ENCODE assay signal across 16 cellular contexts in genomic region chr19:51101171-51101865, GRCh38. TPM values are rescaled to one million over a fixed set of nuclear protein-coding genes. Genes with fewer than 3 reads are reported as not detected.
DNase-seq lines count a peak whose midpoint lies in the region; ATAC-seq, FAIRE-seq and TF ChIP-seq lines count a peak whose summit lies in the region.
"Had no signal": no experiment of that assay in that cellular context is flagged by ENCODE, and none has a peak within 500 bp of the region (broad histone marks: within the 10 kb centered on the region; RNA-seq: fewer than 3 reads in every experiment).

No MANE protein-coding gene starts in this region.

- no peak for TF ChIP-seq POLR2A in GM12892 (IDR thresholded peaks at IDR 0.05; ENCODE audit: low read depth, low read length)

- H3K9me3 ChIP-seq in adipocyte (ENCODE audit: control insufficient read depth, low read length) = no peaks in the 10 kb centered on the region
- H3K9me3 ChIP-seq in pancreas = no peaks in the 10 kb centered on the region
- H3K9me3 ChIP-seq: A549 had no signal

- H3K9me3 Mint-ChIP-seq in activated T-cell treated with anti-CD3 and anti-CD28 coated beads, Interleukin-2, amount 50 U/mL, for 24 hours = no peaks in the 10 kb centered on the region

- H3K4me3 Mint-ChIP-seq in activated T-cell treated with anti-CD3 and anti-CD28 coated beads, Interleukin-2, amount 50 U/mL, for 24 hours = no peak overlapping the region
- H3K4me3 Mint-ChIP-seq: CD14-positive monocyte had no signal

- peaks cover 88% of the 10 kb centered on the region for H3K36me3 Mint-ChIP-seq in activated T-cell treated with anti-CD3 and anti-CD28 coated beads, Interleukin-2, amount 50 U/mL, for 24 hours (ENCODE audit: low read depth)

- H3K27me3 ChIP-seq in adipocyte (replicated peaks; ENCODE audit: control insufficient read depth, insufficient read depth, low read length) (no peaks in the 10 kb centered on the region), pancreas (no peaks in the 10 kb centered on the region)

- H3K4me3 ChIP-seq in adipocyte (ENCODE audit: low read length) = no peak overlapping the region
- no peak overlapping the region for H3K4me3 ChIP-seq in pancreas
- H3K4me3 ChIP-seq: A549 had no signal

- FAIRE-seq in pancreas (lab: Jason Lieb, UNC) = no peak
- FAIRE-seq in GM12892 (lab: Jason Lieb, UNC) = no peak
- FAIRE-seq: A549, G401.6, H54 had no signal

- intact Hi-C loops in Right ventricle myocardium superior (cut with DNase I) = no loop called here
- intact Hi-C loops in pancreas (cut with DNase I) = no loop called here

- H3K36me3 ChIP-seq in adipocyte (ENCODE audit: control insufficient read depth, insufficient read depth, low read length, severe bottlenecking) (peaks cover 24% of the 10 kb centered on the region), pancreas (no peaks in the 10 kb centered on the region)

- no peak for TF ChIP-seq CTCF in pancreas (IDR thresholded peaks at IDR 0.05)

- 23% methylated on average over 5 of the region's 5 CpGs for WGBS in pancreas, 2 donors

- peak overlapping the region; percentile 25 for H3K9ac ChIP-seq in adipocyte (ENCODE audit: low read length)

- DNase-seq in activated T-cell treated with anti-CD3 and anti-CD28 coated beads, Interleukin-2, amount 50 U/mL, for 24 hours = no peak
- DNase-seq in activated T-cell treated with anti-CD3 and anti-CD28 coated beads, Interleukin-2, amount 50 U/mL, for 1 hour = no peak
- DNase-seq in adipocyte (ENCODE audit: low read depth) (no peak), Right ventricle myocardium superior (no peak), pancreas (peak in 1 of 6 donors; percentile 35), GM12892 (ENCODE audit: insufficient read length) (no peak)
- no peak for DNase-seq in stimulated activated CD4-positive, alpha-beta T cell treated with anti-CD3 and anti-CD28 coated beads, Interleukin-15, amount 100 ng/mL, for 24 hours
- DNase-seq: MV-4-11, NCI-H1694 treated with DMSO at 0.1 percent for 48 hours, NCI-H446, PC-3 had no signal

- no peaks in the 10 kb centered on the region for H3K27me3 Mint-ChIP-seq in activated T-cell treated with anti-CD3 and anti-CD28 coated beads, Interleukin-2, amount 50 U/mL, for 24 hours

- H3K4me1 ChIP-seq in adipocyte (ENCODE audit: control insufficient read depth, insufficient read depth, low read length) (peaks cover 26% of the 10 kb centered on the region), pancreas (peaks cover 7 to 12% (median 7%) of the 10 kb centered on the region in 3 donors)

- ATAC-seq in Right ventricle myocardium superior (ENCODE audit: poor library complexity) (peak; percentile 8), pancreas (peak in 3 of 4 donors; percentile 32 to 68 (median 59)), GM19397 (IDR thresholded peaks at IDR 0.05; ENCODE audit: unreplicated experiment) (no peak)
- ATAC-seq: A549, PC-3 had no signal

- peaks cover 58% of the 10 kb centered on the region for H3K4me1 Mint-ChIP-seq in activated T-cell treated with anti-CD3 and anti-CD28 coated beads, Interleukin-2, amount 50 U/mL, for 24 hours (ENCODE audit: low read depth)

- peak overlapping the region; percentile 26 for H3K27ac Mint-ChIP-seq in activated T-cell treated with anti-CD3 and anti-CD28 coated beads, Interleukin-2, amount 50 U/mL, for 24 hours

- no peak overlapping the region for H3K27ac ChIP-seq in pancreas
- H3K27ac ChIP-seq: A549 had no signal

RNA-seq across cellular contexts. Expression of gene CTU1, which starts 6.9 kb away (rescaled TPM):
- total RNA-seq in Right ventricle myocardium superior (4.9 TPM), pancreas (1 to 10 TPM; 2.9 to 8.2 (median 4.0) TPM)
- 1 to 10 TPM; 1.4 to 3.2 TPM for polyA plus RNA-seq in pancreas
- 0.68 TPM for polyA plus RNA-seq in GM12892 (2012; ENCODE audit: missing spikeins)

RNA-seq across cellular contexts. Expression of gene KLK14, which starts 18.6 kb away (rescaled TPM):
- total RNA-seq in Right ventricle myocardium superior = 1.9 TPM
- under 1 TPM in 3 of 6 donors, not detected in 3; 0.20 to 0.32 (median 0.31) TPM for total RNA-seq in pancreas
- under 1 TPM; 0.61 to 0.77 TPM for polyA plus RNA-seq in pancreas
- polyA plus RNA-seq in GM12892 (2012; ENCODE audit: missing spikeins) = not detected
- total RNA-seq: PC-3 had no signal
- polyA plus RNA-seq: CD14-positive monocyte had no signal

RNA-seq across cellular contexts. Expression of gene SIGLEC9, which starts 23.4 kb away (rescaled TPM):
- 1.7 TPM for total RNA-seq in Right ventricle myocardium superior
- total RNA-seq in pancreas = 1 to 10 TPM in 3 of 6 donors, under 1 TPM in 3; 0.19 to 4.1 (median 1.2) TPM
- 1 to 10 TPM in 1 of 2 donors, under 1 TPM in 1; 0.80 to 1.0 TPM for polyA plus RNA-seq in pancreas
- polyA plus RNA-seq in GM12892 (2012; ENCODE audit: missing spikeins) = not detected
- total RNA-seq: PC-3 had no signal
- polyA plus RNA-seq: A549 had no signal

RNA-seq across cellular contexts. Expression of gene KLK13, which starts 36.4 kb away (rescaled TPM):
- total RNA-seq in Right ventricle myocardium superior = not detected
- 1 to 10 TPM in 4 of 6 donors, under 1 TPM in 1, not detected in 1; 0.59 to 5.3 (median 1.3) TPM for total RNA-seq in pancreas
- 1 to 10 TPM; 2.8 to 6.4 TPM for polyA plus RNA-seq in pancreas
- not detected for polyA plus RNA-seq in GM12892 (2012; ENCODE audit: missing spikeins)
- total RNA-seq: PC-3 had no signal
- polyA plus RNA-seq: A549, CD14-positive monocyte had no signal

RNA-seq across cellular contexts. Expression of gene SIGLEC7, which starts 40.8 kb away (rescaled TPM):
- 0.97 TPM for total RNA-seq in Right ventricle myocardium superior
- 1 to 10 TPM in 2 of 6 donors, under 1 TPM in 4; 0.12 to 3.0 (median 0.45) TPM for total RNA-seq in pancreas
- under 1 TPM; 0.12 to 0.23 TPM for polyA plus RNA-seq in pancreas
- polyA plus RNA-seq in GM12892 (2012; ENCODE audit: missing spikeins) = not detected
- total RNA-seq: PC-3 had no signal
- polyA plus RNA-seq: A549 had no signal
